ENCODE assay signal across 8 cellular contexts in genomic region chr15:25438601-25439455, GRCh38. TPM values are rescaled to one million over a fixed set of nuclear protein-coding genes. Genes with fewer than 3 reads are reported as not detected.
DNase-seq lines count a peak whose midpoint lies in the region; ATAC-seq and TF ChIP-seq lines count a peak whose summit lies in the region.

Gene UBE3A, minus strand, starts transcription at chr15:25439024. Its CDS starts 29,917 bp downstream, at chr15:25409107.

- peak; percentile 70 to 88 (median 82) for DNase-seq in CD4-positive, alpha-beta T cell
- DNase-seq in NCI-H748 treated with DMSO at 0.1 percent for 48 hours (lab: John Stamatoyannopoulos, UW) (peak; percentile 58), dorsolateral prefrontal cortex (peak; percentile 69 to 97 (median 88)), right lobe of liver (peak; percentile 93)
- DNase-seq in activated CD4-positive, alpha-beta memory T cell treated with anti-CD3 and anti-CD28 coated beads, Interleukin-2, amount 10 ng/mL, durations not matched to agents 7 days and 5 days, result peak; percentile 90
- peak; percentile 86 for DNase-seq in stimulated activated CD4-positive, alpha-beta T cell treated with anti-CD3 and anti-CD28 coated beads, Interleukin-4, amount 100 ng/mL, for 24 hours

- peaks cover 9% of the 10 kb centered on the region for H3K36me3 Mint-ChIP-seq in CD4-positive, alpha-beta T cell (ENCODE audit: low read depth)
- peaks cover 24% of the 10 kb centered on the region for H3K36me3 Mint-ChIP-seq in activated CD4-positive, alpha-beta memory T cell treated with anti-CD3 and anti-CD28 coated beads, Interleukin-2, amount 10 ng/mL, durations not matched to agents 7 days and 5 days (ENCODE audit: low read depth)

- H3K4me1 Mint-ChIP-seq in CD4-positive, alpha-beta T cell (ENCODE audit: low read depth), result peaks cover 47% of the 10 kb centered on the region
- H3K4me1 Mint-ChIP-seq in activated CD4-positive, alpha-beta memory T cell treated with anti-CD3 and anti-CD28 coated beads, Interleukin-2, amount 10 ng/mL, durations not matched to agents 7 days and 5 days, result peaks cover 35% of the 10 kb centered on the region

- no CpG with 5 or more reads among the region's 99 CpGs for WGBS in right lobe of liver (ENCODE audit: insufficient coverage, low coverage, low lambda C conversion rate, missing lambda C conversion rate)

- H3K4me1 ChIP-seq in right lobe of liver, result peaks cover 0 to 27% (median 3%) of the 10 kb centered on the region in 4 donors

- no peaks in the 10 kb centered on the region for H3K9me3 ChIP-seq in CD4-positive, alpha-beta T cell (ENCODE audit: control insufficient read depth, low read length)
- no peaks in the 10 kb centered on the region for H3K9me3 ChIP-seq in right lobe of liver

- no peaks in the 10 kb centered on the region for H3K27me3 Mint-ChIP-seq in CD4-positive, alpha-beta T cell
- H3K27me3 Mint-ChIP-seq in activated CD4-positive, alpha-beta memory T cell treated with anti-CD3 and anti-CD28 coated beads, Interleukin-2, amount 10 ng/mL, durations not matched to agents 7 days and 5 days, result no peaks in the 10 kb centered on the region

- peak within 1 kb of the TSS; percentile 99 for H3K4me3 Mint-ChIP-seq in CD4-positive, alpha-beta T cell
- H3K4me3 Mint-ChIP-seq in activated CD4-positive, alpha-beta memory T cell treated with anti-CD3 and anti-CD28 coated beads, Interleukin-2, amount 10 ng/mL, durations not matched to agents 7 days and 5 days, result peak within 1 kb of the TSS; percentile 89

- CTCF ChIA-PET in CD4-positive, alpha-beta T cell (lab: Charles Lee), result interaction anchor here (1.6 kb wide), 1 partner anchor 76 kb away, joined by 3 read pairs; no protein-coding TSS in a partner anchor
- CTCF ChIA-PET in activated CD4-positive, alpha-beta memory T cell treated with anti-CD3 and anti-CD28 coated beads, Interleukin-2, amount 10 ng/mL, durations not matched to agents 7 days and 5 days (lab: Charles Lee), result no interaction called here

- H3K36me3 ChIP-seq in right lobe of liver, result no peaks in the 10 kb centered on the region

- peak; percentile 90 for ATAC-seq in CD4-positive, alpha-beta T cell (ENCODE audit: poor library complexity)
- peak; percentile 91 for ATAC-seq in GM19397 (IDR thresholded peaks at IDR 0.05; ENCODE audit: unreplicated experiment)
- peak; percentile 84 for ATAC-seq in HG03565 (IDR thresholded peaks at IDR 0.05; ENCODE audit: unreplicated experiment)
- ATAC-seq in right lobe of liver, result peak; percentile 90 to 96 (median 94)

- H3K4me3 ChIP-seq in dorsolateral prefrontal cortex (peak within 1 kb of the TSS; percentile 67 to 100 (median 95)), right lobe of liver (peak within 1 kb of the TSS; percentile 97 to 98 (median 98))

- TF ChIP-seq POLR2A in right lobe of liver (IDR thresholded peaks at IDR 0.05), result peak; percentile 84

- intact Hi-C loops in CD4-positive, alpha-beta T cell (cut with DNase I, micrococcal nuclease), result loop anchor here (5.0 kb wide), 2 partner anchors 482 to 643 kb away; no protein-coding TSS in a partner anchor
- intact Hi-C loops in dorsolateral prefrontal cortex (cut with DNase I) (loop anchor here in 1 of 2 donors (5.0 to 10.0 kb wide), 3 partner anchors 104 to 1784 kb away; no protein-coding TSS in a partner anchor), right lobe of liver (cut with DNase I) (no loop called here)

- no peaks in the 10 kb centered on the region for H3K9me3 Mint-ChIP-seq in CD4-positive, alpha-beta T cell
- H3K9me3 Mint-ChIP-seq in activated CD4-positive, alpha-beta memory T cell treated with anti-CD3 and anti-CD28 coated beads, Interleukin-2, amount 10 ng/mL, durations not matched to agents 7 days and 5 days, result no peaks in the 10 kb centered on the region

- no peaks in the 10 kb centered on the region for H3K27me3 ChIP-seq in CD4-positive, alpha-beta T cell (ENCODE audit: control insufficient read depth, insufficient read depth, low read length)
- H3K27me3 ChIP-seq in dorsolateral prefrontal cortex (no peaks in the 10 kb centered on the region), right lobe of liver (no peaks in the 10 kb centered on the region)

- POLR2A ChIA-PET in CD4-positive, alpha-beta T cell (lab: Charles Lee), result interaction anchor here (0.9 to 1.3 kb wide), 2 partner anchors 30 to 482 kb away, joined by 3 to 5 read pairs; no protein-coding TSS in a partner anchor
- POLR2A ChIA-PET in activated CD4-positive, alpha-beta memory T cell treated with anti-CD3 and anti-CD28 coated beads, Interleukin-2, amount 10 ng/mL, durations not matched to agents 7 days and 5 days (lab: Charles Lee), result interaction anchor here (0.6 to 1.5 kb wide), 4 partner anchors 12 to 482 kb away, joined by 3 to 10 read pairs (median 4); no protein-coding TSS in a partner anchor

- TF ChIP-seq CTCF in CD4-positive, alpha-beta T cell (IDR thresholded peaks at IDR 0.05), result no peak
- peak in 55 of 56 donors; percentile 31 to 74 (median 57) for TF ChIP-seq CTCF in dorsolateral prefrontal cortex (IDR thresholded peaks at IDR 0.05 in 54 of 56, conservative IDR thresholded peaks at IDR 0.05 in 2 of 56; ENCODE audit: low read depth in 1 of 56, partially characterized antibody in 56 of 56)
- peak in 3 of 4 donors; percentile 12 to 22 (median 15) for TF ChIP-seq CTCF in right lobe of liver (IDR thresholded peaks at IDR 0.05)

- peak within 1 kb of the TSS; percentile 92 for H3K27ac ChIP-seq in CD4-positive, alpha-beta T cell (ENCODE audit: low read depth, low read length)
- H3K27ac ChIP-seq in dorsolateral prefrontal cortex, result peak within 1 kb of the TSS; percentile 73 to 99 (median 96)
- H3K27ac ChIP-seq in right lobe of liver, result peak within 1 kb of the TSS; percentile 96 to 99 (median 96)

- peak within 1 kb of the TSS; percentile 95 for H3K27ac Mint-ChIP-seq in CD4-positive, alpha-beta T cell
- peak within 1 kb of the TSS; percentile 82 for H3K27ac Mint-ChIP-seq in activated CD4-positive, alpha-beta memory T cell treated with anti-CD3 and anti-CD28 coated beads, Interleukin-2, amount 10 ng/mL, durations not matched to agents 7 days and 5 days

RNA-seq across cellular contexts. Expression of gene UBE3A, which starts in this region (rescaled TPM):
- 100 to 1,000 TPM; 124 to 126 TPM for total RNA-seq in CD4-positive, alpha-beta T cell
- 10 to 100 TPM; 74.9 to 82.2 TPM for total RNA-seq in activated CD4-positive, alpha-beta memory T cell treated with anti-CD3 and anti-CD28 coated beads, Interleukin-2, amount 10 ng/mL, durations not matched to agents 7 days and 5 days
- total RNA-seq in dorsolateral prefrontal cortex, result 100 to 1,000 TPM in 102 of 120 experiments, 10 to 100 TPM in 18; 80.0 to 135 (median 112) TPM
- total RNA-seq in right lobe of liver, result 10 to 100 TPM; 36.6 to 52.4 (median 44.6) TPM

Comparison
In these comparisons a context has a peak if more than half of its experiments do, and no peak if none do; other contexts are left out.
1. Peak in every context shown above with its lines: DNase-seq, ATAC-seq, H3K4me3 ChIP-seq and H3K27ac ChIP-seq.
2. intact Hi-C loops: an anchor here in CD4-positive, alpha-beta T cell (5.0 kb wide); none called in right lobe of liver.